ENCODE assay signal across 1 cellular context in genomic region chr15:60660290-60661051, GRCh38.
TF ChIP-seq lines count a peak whose summit lies in the region.

No MANE protein-coding gene starts in this region.

TF ChIP-seq in GM12878, 131 proteins besides CTCF, POLR2A, EP300 and RAD21 (continued from another document and continues in another):
- TF ChIP-seq, protein P1, sequence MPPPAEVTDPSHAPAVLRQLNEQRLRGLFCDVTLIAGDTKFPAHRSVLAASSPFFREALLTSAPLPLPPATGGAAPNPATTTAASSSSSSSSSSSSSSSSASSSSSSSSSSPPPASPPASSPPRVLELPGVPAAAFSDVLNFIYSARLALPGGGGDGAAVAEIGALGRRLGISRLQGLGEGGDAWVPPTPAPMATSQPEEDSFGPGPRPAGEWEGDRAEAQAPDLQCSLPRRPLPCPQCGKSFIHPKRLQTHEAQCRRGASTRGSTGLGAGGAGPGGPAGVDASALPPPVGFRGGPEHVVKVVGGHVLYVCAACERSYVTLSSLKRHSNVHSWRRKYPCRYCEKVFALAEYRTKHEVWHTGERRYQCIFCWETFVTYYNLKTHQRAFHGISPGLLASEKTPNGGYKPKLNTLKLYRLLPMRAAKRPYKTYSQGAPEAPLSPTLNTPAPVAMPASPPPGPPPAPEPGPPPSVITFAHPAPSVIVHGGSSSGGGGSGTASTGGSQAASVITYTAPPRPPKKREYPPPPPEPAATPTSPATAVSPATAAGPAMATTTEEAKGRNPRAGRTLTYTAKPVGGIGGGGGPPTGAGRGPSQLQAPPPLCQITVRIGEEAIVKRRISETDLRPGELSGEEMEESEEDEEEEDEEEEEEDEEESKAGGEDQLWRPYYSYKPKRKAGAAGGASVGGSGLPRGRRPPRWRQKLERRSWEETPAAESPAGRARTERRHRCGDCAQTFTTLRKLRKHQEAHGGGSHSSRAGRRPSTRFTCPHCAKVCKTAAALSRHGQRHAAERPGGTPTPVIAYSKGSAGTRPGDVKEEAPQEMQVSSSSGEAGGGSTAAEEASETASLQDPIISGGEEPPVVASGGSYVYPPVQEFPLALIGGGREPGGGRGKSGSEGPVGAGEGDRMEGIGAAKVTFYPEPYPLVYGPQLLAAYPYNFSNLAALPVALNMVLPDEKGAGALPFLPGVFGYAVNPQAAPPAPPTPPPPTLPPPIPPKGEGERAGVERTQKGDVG (CRISPR knock-in tag; IDR thresholded peaks at IDR 0.05): no peak
- no peak for TF ChIP-seq SIN3A (IDR thresholded peaks at IDR 0.05; ENCODE audit: low read depth, low read length)
- no peak for TF ChIP-seq SRF (IDR thresholded peaks at IDR 0.05; ENCODE audit: low read depth in 2 of 2, low read length in 2 of 2)
- TF ChIP-seq SP1 (IDR thresholded peaks at IDR 0.05; ENCODE audit: low read depth, low read length): no peak
- TF ChIP-seq, protein P2, sequence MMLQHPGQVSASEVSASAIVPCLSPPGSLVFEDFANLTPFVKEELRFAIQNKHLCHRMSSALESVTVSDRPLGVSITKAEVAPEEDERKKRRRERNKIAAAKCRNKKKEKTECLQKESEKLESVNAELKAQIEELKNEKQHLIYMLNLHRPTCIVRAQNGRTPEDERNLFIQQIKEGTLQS (IDR thresholded peaks at IDR 0.05; ENCODE audit: borderline replicate concordance, extremely low read depth, low read depth, low read length): no peak
- TF ChIP-seq EED (IDR thresholded peaks at IDR 0.05; ENCODE audit: low read depth): peak; percentile 87
- no peak for TF ChIP-seq SREBF2 (IDR thresholded peaks at IDR 0.05; ENCODE audit: low read length)
- no peak for TF ChIP-seq ZZZ3 (IDR thresholded peaks at IDR 0.05; ENCODE audit: control insufficient read depth, insufficient read length, low read depth)
- no peak for TF ChIP-seq ATF7 (IDR thresholded peaks at IDR 0.05; ENCODE audit: low read depth)
- no peak for TF ChIP-seq TCF3 (IDR thresholded peaks at IDR 0.05; ENCODE audit: borderline replicate concordance, insufficient read depth, low read depth, low read length)
- peak; percentile 35; the same call in 1 of the 2 replicates for TF ChIP-seq TCF7 (IDR thresholded peaks at IDR 0.05; ENCODE audit: borderline replicate concordance)
- TF ChIP-seq, protein P3, sequence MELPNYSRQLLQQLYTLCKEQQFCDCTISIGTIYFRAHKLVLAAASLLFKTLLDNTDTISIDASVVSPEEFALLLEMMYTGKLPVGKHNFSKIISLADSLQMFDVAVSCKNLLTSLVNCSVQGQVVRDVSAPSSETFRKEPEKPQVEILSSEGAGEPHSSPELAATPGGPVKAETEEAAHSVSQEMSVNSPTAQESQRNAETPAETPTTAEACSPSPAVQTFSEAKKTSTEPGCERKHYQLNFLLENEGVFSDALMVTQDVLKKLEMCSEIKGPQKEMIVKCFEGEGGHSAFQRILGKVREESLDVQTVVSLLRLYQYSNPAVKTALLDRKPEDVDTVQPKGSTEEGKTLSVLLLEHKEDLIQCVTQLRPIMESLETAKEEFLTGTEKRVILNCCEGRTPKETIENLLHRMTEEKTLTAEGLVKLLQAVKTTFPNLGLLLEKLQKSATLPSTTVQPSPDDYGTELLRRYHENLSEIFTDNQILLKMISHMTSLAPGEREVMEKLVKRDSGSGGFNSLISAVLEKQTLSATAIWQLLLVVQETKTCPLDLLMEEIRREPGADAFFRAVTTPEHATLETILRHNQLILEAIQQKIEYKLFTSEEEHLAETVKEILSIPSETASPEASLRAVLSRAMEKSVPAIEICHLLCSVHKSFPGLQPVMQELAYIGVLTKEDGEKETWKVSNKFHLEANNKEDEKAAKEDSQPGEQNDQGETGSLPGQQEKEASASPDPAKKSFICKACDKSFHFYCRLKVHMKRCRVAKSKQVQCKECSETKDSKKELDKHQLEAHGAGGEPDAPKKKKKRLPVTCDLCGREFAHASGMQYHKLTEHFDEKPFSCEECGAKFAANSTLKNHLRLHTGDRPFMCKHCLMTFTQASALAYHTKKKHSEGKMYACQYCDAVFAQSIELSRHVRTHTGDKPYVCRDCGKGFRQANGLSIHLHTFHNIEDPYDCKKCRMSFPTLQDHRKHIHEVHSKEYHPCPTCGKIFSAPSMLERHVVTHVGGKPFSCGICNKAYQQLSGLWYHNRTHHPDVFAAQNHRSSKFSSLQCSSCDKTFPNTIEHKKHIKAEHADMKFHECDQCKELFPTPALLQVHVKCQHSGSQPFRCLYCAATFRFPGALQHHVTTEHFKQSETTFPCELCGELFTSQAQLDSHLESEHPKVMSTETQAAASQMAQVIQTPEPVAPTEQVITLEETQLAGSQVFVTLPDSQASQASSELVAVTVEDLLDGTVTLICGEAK (IDR thresholded peaks at IDR 0.05; ENCODE audit: borderline replicate concordance): no peak
- no peak for TF ChIP-seq ELK1 (IDR thresholded peaks at IDR 0.05; ENCODE audit: low read depth, low read length)
- no peak for TF ChIP-seq RFX5 (IDR thresholded peaks at IDR 0.05; ENCODE audit: low read depth, low read length)
- TF ChIP-seq KDM1A (IDR thresholded peaks at IDR 0.05; ENCODE audit: borderline replicate concordance): no peak
- no peak for TF ChIP-seq TARDBP (IDR thresholded peaks at IDR 0.05; ENCODE audit: borderline replicate concordance)
- no peak for TF ChIP-seq NFYA (IDR thresholded peaks at IDR 0.05; ENCODE audit: borderline replicate concordance, low read depth, low read length)
- TF ChIP-seq, protein P4, sequence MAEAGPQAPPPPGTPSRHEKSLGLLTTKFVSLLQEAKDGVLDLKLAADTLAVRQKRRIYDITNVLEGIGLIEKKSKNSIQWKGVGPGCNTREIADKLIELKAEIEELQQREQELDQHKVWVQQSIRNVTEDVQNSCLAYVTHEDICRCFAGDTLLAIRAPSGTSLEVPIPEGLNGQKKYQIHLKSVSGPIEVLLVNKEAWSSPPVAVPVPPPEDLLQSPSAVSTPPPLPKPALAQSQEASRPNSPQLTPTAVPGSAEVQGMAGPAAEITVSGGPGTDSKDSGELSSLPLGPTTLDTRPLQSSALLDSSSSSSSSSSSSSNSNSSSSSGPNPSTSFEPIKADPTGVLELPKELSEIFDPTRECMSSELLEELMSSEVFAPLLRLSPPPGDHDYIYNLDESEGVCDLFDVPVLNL (IDR thresholded peaks at IDR 0.05; ENCODE audit: low read depth, low read length): no peak
- TF ChIP-seq CHD2 (IDR thresholded peaks at IDR 0.05; ENCODE audit: borderline replicate concordance, low read depth, low read length): no peak
- no peak for TF ChIP-seq CBX3 (IDR thresholded peaks at IDR 0.05; ENCODE audit: borderline replicate concordance, low read depth)
- TF ChIP-seq ASH2L (IDR thresholded peaks at IDR 0.05; ENCODE audit: borderline replicate concordance, low read depth): no peak
- no peak for TF ChIP-seq MEF2B (IDR thresholded peaks at IDR 0.05; ENCODE audit: partially characterized antibody, poor library complexity, severe bottlenecking)
- no peak for TF ChIP-seq ATF2 (IDR thresholded peaks at IDR 0.05; ENCODE audit: low read length)
- TF ChIP-seq TAF1 (IDR thresholded peaks at IDR 0.05; ENCODE audit: borderline replicate concordance, low read depth, low read length): no peak
- no peak for TF ChIP-seq RB1 (IDR thresholded peaks at IDR 0.05; ENCODE audit: borderline replicate concordance)
- peak; percentile 93 for TF ChIP-seq JUNB (IDR thresholded peaks at IDR 0.05)
- TF ChIP-seq TBL1XR1 (IDR thresholded peaks at IDR 0.05; ENCODE audit: low read depth, low read length): no peak
- no peak for TF ChIP-seq HCFC1 (IDR thresholded peaks at IDR 0.05; ENCODE audit: low read length)
- TF ChIP-seq BACH1 (IDR thresholded peaks at IDR 0.05; ENCODE audit: borderline replicate concordance): no peak
- TF ChIP-seq BMI1 (IDR thresholded peaks at IDR 0.05; ENCODE audit: borderline replicate concordance): no peak
- TF ChIP-seq HDGF (IDR thresholded peaks at IDR 0.05): no peak
- TF ChIP-seq ZSCAN29 (IDR thresholded peaks at IDR 0.05): no peak
- no peak for TF ChIP-seq NR2C1 (IDR thresholded peaks at IDR 0.05)
- peak; percentile 94 for TF ChIP-seq IRF4 (IDR thresholded peaks at IDR 0.05; ENCODE audit: low read depth, low read length)
- no peak for TF ChIP-seq PBX3 (IDR thresholded peaks at IDR 0.05; ENCODE audit: insufficient replicate concordance, low read depth, low read length)
- peak; percentile 74 for TF ChIP-seq JUND (IDR thresholded peaks at IDR 0.05; ENCODE audit: low read depth, low read length)
- TF ChIP-seq, protein P5, sequence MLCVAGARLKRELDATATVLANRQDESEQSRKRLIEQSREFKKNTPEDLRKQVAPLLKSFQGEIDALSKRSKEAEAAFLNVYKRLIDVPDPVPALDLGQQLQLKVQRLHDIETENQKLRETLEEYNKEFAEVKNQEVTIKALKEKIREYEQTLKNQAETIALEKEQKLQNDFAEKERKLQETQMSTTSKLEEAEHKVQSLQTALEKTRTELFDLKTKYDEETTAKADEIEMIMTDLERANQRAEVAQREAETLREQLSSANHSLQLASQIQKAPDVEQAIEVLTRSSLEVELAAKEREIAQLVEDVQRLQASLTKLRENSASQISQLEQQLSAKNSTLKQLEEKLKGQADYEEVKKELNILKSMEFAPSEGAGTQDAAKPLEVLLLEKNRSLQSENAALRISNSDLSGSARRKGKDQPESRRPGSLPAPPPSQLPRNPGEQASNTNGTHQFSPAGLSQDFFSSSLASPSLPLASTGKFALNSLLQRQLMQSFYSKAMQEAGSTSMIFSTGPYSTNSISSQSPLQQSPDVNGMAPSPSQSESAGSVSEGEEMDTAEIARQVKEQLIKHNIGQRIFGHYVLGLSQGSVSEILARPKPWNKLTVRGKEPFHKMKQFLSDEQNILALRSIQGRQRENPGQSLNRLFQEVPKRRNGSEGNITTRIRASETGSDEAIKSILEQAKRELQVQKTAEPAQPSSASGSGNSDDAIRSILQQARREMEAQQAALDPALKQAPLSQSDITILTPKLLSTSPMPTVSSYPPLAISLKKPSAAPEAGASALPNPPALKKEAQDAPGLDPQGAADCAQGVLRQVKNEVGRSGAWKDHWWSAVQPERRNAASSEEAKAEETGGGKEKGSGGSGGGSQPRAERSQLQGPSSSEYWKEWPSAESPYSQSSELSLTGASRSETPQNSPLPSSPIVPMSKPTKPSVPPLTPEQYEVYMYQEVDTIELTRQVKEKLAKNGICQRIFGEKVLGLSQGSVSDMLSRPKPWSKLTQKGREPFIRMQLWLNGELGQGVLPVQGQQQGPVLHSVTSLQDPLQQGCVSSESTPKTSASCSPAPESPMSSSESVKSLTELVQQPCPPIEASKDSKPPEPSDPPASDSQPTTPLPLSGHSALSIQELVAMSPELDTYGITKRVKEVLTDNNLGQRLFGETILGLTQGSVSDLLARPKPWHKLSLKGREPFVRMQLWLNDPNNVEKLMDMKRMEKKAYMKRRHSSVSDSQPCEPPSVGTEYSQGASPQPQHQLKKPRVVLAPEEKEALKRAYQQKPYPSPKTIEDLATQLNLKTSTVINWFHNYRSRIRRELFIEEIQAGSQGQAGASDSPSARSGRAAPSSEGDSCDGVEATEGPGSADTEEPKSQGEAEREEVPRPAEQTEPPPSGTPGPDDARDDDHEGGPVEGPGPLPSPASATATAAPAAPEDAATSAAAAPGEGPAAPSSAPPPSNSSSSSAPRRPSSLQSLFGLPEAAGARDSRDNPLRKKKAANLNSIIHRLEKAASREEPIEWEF (IDR thresholded peaks at IDR 0.05; ENCODE audit: insufficient replicate concordance, low read depth, low read length): no peak
- no peak for TF ChIP-seq POU2F2 (IDR thresholded peaks at IDR 0.05; ENCODE audit: borderline replicate concordance, low read depth, low read length)
- TF ChIP-seq MLLT1 (IDR thresholded peaks at IDR 0.05): no peak
- TF ChIP-seq RELA (IDR thresholded peaks at IDR 0.05; ENCODE audit: borderline replicate concordance, partially characterized antibody): no peak
- no peak for TF ChIP-seq MTA3 (IDR thresholded peaks at IDR 0.05; ENCODE audit: borderline replicate concordance, low read length)
- TF ChIP-seq MEF2A (IDR thresholded peaks at IDR 0.05; ENCODE audit: insufficient read depth, low read depth, low read length): no peak
- no peak for TF ChIP-seq SMAD1 (IDR thresholded peaks at IDR 0.05; ENCODE audit: low read depth, partially characterized antibody)
- TF ChIP-seq LARP7 (IDR thresholded peaks at IDR 0.05): no peak
- no peak for TF ChIP-seq CEBPB (IDR thresholded peaks at IDR 0.05; ENCODE audit: borderline replicate concordance in 1 of 2, low read depth in 2 of 2, low read length in 2 of 2)
